ENCODE assay signal across 8 cellular contexts in the genomic region with DNA sequence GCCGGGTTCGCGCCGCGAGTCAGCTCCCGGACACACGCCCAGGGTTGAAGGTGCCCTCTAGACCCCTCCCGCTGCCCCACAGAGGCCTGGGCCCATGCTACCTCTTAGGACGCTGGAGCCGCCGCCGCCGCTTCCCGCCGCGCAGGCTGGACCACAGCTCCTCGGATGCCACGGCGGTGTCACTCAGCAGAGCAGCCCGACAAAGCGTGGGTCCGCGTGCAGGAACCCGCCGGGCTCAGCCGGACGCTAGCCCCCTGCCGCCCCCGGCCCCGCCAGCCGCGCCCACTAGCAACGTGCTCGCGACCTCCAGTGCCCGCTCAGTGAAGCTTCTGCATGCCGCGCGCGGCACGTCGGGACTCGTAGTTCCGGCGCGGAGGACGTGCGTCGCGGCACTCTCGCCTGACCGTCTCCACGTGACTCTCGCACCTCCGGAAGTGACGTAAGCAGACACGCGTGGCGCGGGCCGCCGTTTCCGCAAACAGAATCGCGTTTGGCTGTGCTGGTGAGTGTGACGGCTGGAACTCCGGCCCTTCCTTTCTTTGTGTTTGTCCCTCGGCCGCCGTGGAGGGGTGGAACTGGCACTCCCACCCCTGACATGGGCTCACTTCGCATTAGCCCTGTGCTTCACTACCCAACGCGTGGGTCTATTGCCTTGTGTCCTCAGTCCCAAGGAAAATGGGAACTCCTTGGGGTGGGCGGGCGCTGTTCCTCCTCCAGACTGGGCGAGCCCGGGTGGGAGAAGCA. TPM values are rescaled to one million over a fixed set of nuclear protein-coding genes. Genes with fewer than 3 reads are reported as not detected.
DNase-seq lines count a peak whose midpoint lies in the region; ATAC-seq and TF ChIP-seq lines count a peak whose summit lies in the region.

A gene with protein sequence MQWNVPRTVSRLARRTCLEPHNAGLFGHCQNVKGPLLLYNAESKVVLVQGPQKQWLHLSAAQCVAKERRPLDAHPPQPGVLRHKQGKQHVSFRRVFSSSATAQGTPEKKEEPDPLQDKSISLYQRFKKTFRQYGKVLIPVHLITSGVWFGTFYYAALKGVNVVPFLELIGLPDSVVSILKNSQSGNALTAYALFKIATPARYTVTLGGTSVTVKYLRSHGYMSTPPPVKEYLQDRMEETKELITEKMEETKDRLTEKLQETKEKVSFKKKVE (minus strand): TSS at position 331 of the 744 bp plus-strand sequence. CDS start 44,481 bp downstream, outside the sequence.
A gene (plus strand): TSS at position 446 of the 744 bp plus-strand sequence. CDS start 4,845 bp downstream, outside the sequence.

- H3K36me3 Mint-ChIP-seq in activated naive CD4-positive, alpha-beta T cell treated with anti-CD3 and anti-CD28 coated beads, Interleukin-2, amount 10 ng/mL, durations not matched to agents 7 days and 5 days, result peaks cover 26% of the 10 kb centered on the region

- H3K4me1 Mint-ChIP-seq in activated naive CD4-positive, alpha-beta T cell treated with anti-CD3 and anti-CD28 coated beads, Interleukin-2, amount 10 ng/mL, durations not matched to agents 7 days and 5 days, result peaks cover 58% of the 10 kb centered on the region

- no peaks in the 10 kb centered on the region for H3K9me3 ChIP-seq in gastroesophageal sphincter
- H3K9me3 ChIP-seq in neutrophil, result no peaks in the 10 kb centered on the region

- H3K27ac ChIP-seq in gastroesophageal sphincter (peak within 1 kb of the TSS; percentile 91 to 97 (median 95)), neutrophil (peak within 1 kb of the TSS; percentile 92), substantia nigra (ENCODE audit: low read depth, low read length, poor library complexity, severe bottlenecking) (peak within 1 kb of the TSS; percentile 83)

- H3K36me3 ChIP-seq in gastroesophageal sphincter (no peaks in the 10 kb centered on the region), neutrophil (no peaks in the 10 kb centered on the region)

- peaks cover 4% of the 10 kb centered on the region for H3K9me3 Mint-ChIP-seq in activated naive CD4-positive, alpha-beta T cell treated with anti-CD3 and anti-CD28 coated beads, Interleukin-2, amount 10 ng/mL, durations not matched to agents 7 days and 5 days

- 7% methylated on average over 3 of the region's 77 CpGs; no CpG with 5 or more reads in 1 of the 2 donors for WGBS in gastroesophageal sphincter (ENCODE audit: low coverage in 1 of 2), 2 donors

- H3K4me3 ChIP-seq in HFF-Myc (replicated peaks; ENCODE audit: low read depth, low read length) (peak within 1 kb of the TSS; percentile 84), gastroesophageal sphincter (peak within 1 kb of the TSS; percentile 69 to 97), neutrophil (ENCODE audit: low read depth in 1 of 2, low read length in 1 of 2) (peak within 1 kb of the TSS; percentile 71 to 98)

- H3K4me3 Mint-ChIP-seq in activated naive CD4-positive, alpha-beta T cell treated with anti-CD3 and anti-CD28 coated beads, Interleukin-2, amount 10 ng/mL, durations not matched to agents 7 days and 5 days, result peak within 1 kb of the TSS; percentile 77

- H3K4me1 ChIP-seq in gastroesophageal sphincter (peaks cover 5 to 46% (median 15%) of the 10 kb centered on the region in 3 donors), neutrophil (ENCODE audit: control insufficient read depth in 1 of 2, insufficient read depth in 1 of 2, low read depth in 1 of 2, low read length in 1 of 2) (peaks cover 18 to 19% of the 10 kb centered on the region in 2 experiments)

- TF ChIP-seq CTCF in HFF-Myc (IDR thresholded peaks at IDR 0.05; ENCODE audit: low read depth, low read length, missing control alignments) (no peak), gastroesophageal sphincter (IDR thresholded peaks at IDR 0.05) (peak in 2 of 4 experiments; percentile 21 to 48), neutrophil (IDR thresholded peaks at IDR 0.05) (peak; percentile 27)

- H3K27me3 ChIP-seq in gastroesophageal sphincter (no peaks in the 10 kb centered on the region), neutrophil (no peaks in the 10 kb centered on the region)

- DNase-seq in GM04503 (ENCODE audit: low read depth) (peak; percentile 65), HFF-Myc (ENCODE audit: extremely low read depth, low read depth) (peak; percentile 83), NAMALWA (ENCODE audit: low spot score) (peak; percentile 97), SK-N-DZ (ENCODE audit: low spot score) (peak; percentile 97), substantia nigra (lab: John Stamatoyannopoulos, UW) (peak; percentile 70 to 99 (median 95))
- DNase-seq in activated naive CD4-positive, alpha-beta T cell treated with anti-CD3 and anti-CD28 coated beads, Interleukin-2, amount 10 ng/mL, durations not matched to agents 7 days and 5 days, result peak; percentile 97

- peak; percentile 52 to 68 for TF ChIP-seq POLR2A in gastroesophageal sphincter (IDR thresholded peaks at IDR 0.05)

- peak within 1 kb of the TSS; percentile 83 for H3K27ac Mint-ChIP-seq in activated naive CD4-positive, alpha-beta T cell treated with anti-CD3 and anti-CD28 coated beads, Interleukin-2, amount 10 ng/mL, durations not matched to agents 7 days and 5 days

- TF ChIP-seq EP300 in gastroesophageal sphincter (IDR thresholded peaks at IDR 0.05), result no peak

- CTCF ChIA-PET in activated naive CD4-positive, alpha-beta T cell treated with anti-CD3 and anti-CD28 coated beads, Interleukin-2, amount 10 ng/mL, durations not matched to agents 7 days and 5 days (lab: Charles Lee), result no interaction called here

- ATAC-seq in gastroesophageal sphincter, result peak; percentile 98

- H3K27me3 Mint-ChIP-seq in activated naive CD4-positive, alpha-beta T cell treated with anti-CD3 and anti-CD28 coated beads, Interleukin-2, amount 10 ng/mL, durations not matched to agents 7 days and 5 days, result no peaks in the 10 kb centered on the region

RNA-seq across cellular contexts. Expression of the first gene that starts in this region (rescaled TPM):
- polyA plus RNA-seq in SK-N-DZ (2014; cell fraction: cytosol; rRNA removed), result 16.7 and 17.6 TPM in 2 replicates
- 3.8 and 11.5 TPM in 2 replicates for polyA plus RNA-seq in SK-N-DZ (2014; cell fraction: nucleus; rRNA removed)
- 10 to 100 TPM in 3 of 4 donors, 1 to 10 TPM in 1; 4.7 to 18.6 (median 12.8) TPM for total RNA-seq in gastroesophageal sphincter

RNA-seq across cellular contexts. Expression of the second gene that starts in this region (rescaled TPM):
- polyA plus RNA-seq in SK-N-DZ (2014; cell fraction: cytosol; rRNA removed), result 32.2 and 48.5 TPM in 2 replicates
- polyA plus RNA-seq in SK-N-DZ (2014; cell fraction: nucleus; rRNA removed), result 32.5 and 43.6 TPM in 2 replicates
- 10 to 100 TPM; 18.6 to 27.1 (median 24.0) TPM for total RNA-seq in gastroesophageal sphincter

Comparison
In these comparisons a context has a peak if more than half of its experiments do, and no peak if none do; other contexts are left out.
1. Peak in every context shown above with its lines: DNase-seq, ATAC-seq, H3K4me3 ChIP-seq and H3K27ac ChIP-seq.